Comparison of ENCODE assay signal across 13 cellular contexts in the genomic region with DNA sequence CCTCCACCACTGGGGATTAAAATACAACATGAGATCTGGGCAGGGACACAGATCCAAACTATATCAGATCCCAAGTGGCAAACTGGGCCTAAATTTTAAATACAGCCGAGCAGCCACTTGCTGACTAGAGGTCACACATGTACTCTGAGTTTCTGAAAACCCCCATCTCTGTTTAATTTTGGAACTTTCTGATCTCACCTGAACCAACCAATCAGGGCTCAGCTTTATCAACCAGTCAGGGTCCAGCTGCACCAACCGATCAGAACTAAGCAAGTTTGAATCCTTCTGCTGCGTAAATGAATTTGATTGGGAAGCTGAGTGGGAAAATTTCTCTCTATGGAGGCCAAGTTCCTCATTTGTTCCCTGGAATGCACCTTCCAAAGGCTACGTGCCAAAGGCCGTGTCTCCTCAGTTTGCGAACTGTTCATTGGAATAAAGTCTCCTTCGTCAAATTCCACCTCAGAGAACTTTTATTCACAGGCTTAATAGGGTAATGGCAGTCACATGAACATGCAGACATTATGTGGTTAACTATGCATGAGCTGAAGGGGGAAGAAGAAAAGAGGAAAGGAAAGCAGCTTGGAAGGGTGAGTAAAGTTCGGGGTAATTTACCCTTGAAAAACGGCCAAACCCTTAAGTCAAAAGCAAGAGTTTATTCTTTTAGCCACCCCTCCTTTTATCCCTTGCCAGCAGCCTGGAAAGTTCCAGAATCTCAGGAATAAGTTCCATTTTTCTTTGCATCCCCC. TPM values are rescaled to one million over a fixed set of nuclear protein-coding genes. Genes with fewer than 3 reads are reported as not detected.
DNase-seq lines count a peak whose midpoint lies in the region; ATAC-seq, FAIRE-seq and TF ChIP-seq lines count a peak whose summit lies in the region.
"Had no signal": no experiment of that assay in that cellular context is flagged by ENCODE, and none has a peak within 500 bp of the region (broad histone marks: within the 10 kb centered on the region; RNA-seq: fewer than 3 reads in every experiment).

No MANE protein-coding gene starts in this region.

- H3K27ac ChIP-seq in esophagus squamous epithelium = peak overlapping the region in 3 of 4 donors; percentile 16 to 59 (median 29)
- no peak overlapping the region for H3K27ac ChIP-seq in CD4-positive, alpha-beta T cell (ENCODE audit: low read depth, low read length)
- H3K27ac ChIP-seq: KMS-11 had no signal

- H3K27me3 ChIP-seq in esophagus squamous epithelium = no peaks in the 10 kb centered on the region
- H3K27me3 ChIP-seq in CD4-positive, alpha-beta T cell (ENCODE audit: control insufficient read depth, insufficient read depth, low read length) = no peaks in the 10 kb centered on the region

- TF ChIP-seq POLR2A in NB4 (IDR thresholded peaks at IDR 0.05; ENCODE audit: extremely low read depth, insufficient read length) (no peak), esophagus squamous epithelium (IDR thresholded peaks at IDR 0.05) (no peak)

- no peaks in the 10 kb centered on the region for H3K27me3 Mint-ChIP-seq in stimulated activated memory B cell treated with anti-CD40 and anti-IgM and Interleukin-4, amounts not matched to agents 10 μg/mL and 1 μg/mL and 100 μg/mL, for 72 hours
- no peaks in the 10 kb centered on the region for H3K27me3 Mint-ChIP-seq in CD4-positive, alpha-beta T cell

- DNase-seq in GM19239 (ENCODE audit: insufficient read length, low spot score) (no peak), NB4 (ENCODE audit: low read depth) (peak; percentile 43), esophagus squamous epithelium (lab: John Stamatoyannopoulos, UW) (no peak), dedifferentiated amniotic fluid mesenchymal stem cell (ENCODE audit: extremely low spot score) (no peak), NCI-H1436 (lab: John Stamatoyannopoulos, UW) (no peak)
- no peak for DNase-seq in CD4-positive, alpha-beta T cell
- no peak for DNase-seq in activated CD4-positive, alpha-beta T cell treated with anti-CD3 and anti-CD28 coated beads for 48 hours
- DNase-seq: amniotic stem cell had no signal

- no peaks in the 10 kb centered on the region for H3K9me3 Mint-ChIP-seq in stimulated activated memory B cell treated with anti-CD40 and anti-IgM and Interleukin-4, amounts not matched to agents 10 μg/mL and 1 μg/mL and 100 μg/mL, for 72 hours
- no peaks in the 10 kb centered on the region for H3K9me3 Mint-ChIP-seq in CD4-positive, alpha-beta T cell

- H3K4me3 Mint-ChIP-seq in stimulated activated memory B cell treated with anti-CD40 and anti-IgM and Interleukin-4, amounts not matched to agents 10 μg/mL and 1 μg/mL and 100 μg/mL, for 72 hours = peak overlapping the region; percentile 89
- H3K4me3 Mint-ChIP-seq in CD4-positive, alpha-beta T cell = no peak overlapping the region

- ATAC-seq in stimulated activated memory B cell treated with anti-CD40 and anti-IgM and Interleukin-4, amounts not matched to agents 10 μg/mL and 1 μg/mL and 100 μg/mL, for 72 hours = peak; percentile 80
- ATAC-seq in CD4-positive, alpha-beta T cell (ENCODE audit: poor library complexity) = no peak

- no peak for TF ChIP-seq CTCF in NB4 (IDR thresholded peaks at IDR 0.05; ENCODE audit: low read depth, low read length)
- TF ChIP-seq CTCF in esophagus squamous epithelium (IDR thresholded peaks at IDR 0.05) = no peak
- TF ChIP-seq CTCF in CD4-positive, alpha-beta T cell (IDR thresholded peaks at IDR 0.05) = no peak

- peak overlapping the region; percentile 90 for H3K27ac Mint-ChIP-seq in stimulated activated memory B cell treated with anti-CD40 and anti-IgM and Interleukin-4, amounts not matched to agents 10 μg/mL and 1 μg/mL and 100 μg/mL, for 72 hours
- H3K27ac Mint-ChIP-seq in CD4-positive, alpha-beta T cell = no peak overlapping the region

- 55 to 59% methylated on average over 9 of the region's 9 CpGs for WGBS in esophagus squamous epithelium, 2 donors

- peak; percentile 60 for FAIRE-seq in GM19239 (lab: Jason Lieb, UNC)
- FAIRE-seq: RCC 7860 had no signal

- H3K36me3 ChIP-seq in esophagus squamous epithelium = no peaks in the 10 kb centered on the region

- H3K4me3 ChIP-seq in NB4 (ENCODE audit: low read depth, low read length) (no peak overlapping the region), esophagus squamous epithelium (peak overlapping the region in 1 of 4 donors; percentile 17)

- intact Hi-C loops in esophagus squamous epithelium (cut with DNase I) = no loop called here
- intact Hi-C loops in CD4-positive, alpha-beta T cell (cut with DNase I, micrococcal nuclease) = no loop called here

- POLR2A ChIA-PET in CD4-positive, alpha-beta T cell (lab: Charles Lee) = interaction anchor here (0.8 to 1.2 kb wide), 3 partner anchors 10 to 14 kb away, joined by 3 to 4 read pairs (median 3); no protein-coding TSS in a partner anchor

- no peaks in the 10 kb centered on the region for H3K9me3 ChIP-seq in esophagus squamous epithelium
- no peaks in the 10 kb centered on the region for H3K9me3 ChIP-seq in CD4-positive, alpha-beta T cell (ENCODE audit: control insufficient read depth, low read length)

- peaks cover 0 to 14% (median 11%) of the 10 kb centered on the region in 3 donors for H3K4me1 ChIP-seq in esophagus squamous epithelium

- CTCF ChIA-PET in CD4-positive, alpha-beta T cell (lab: Charles Lee) = no interaction called here

- H3K4me1 Mint-ChIP-seq in stimulated activated memory B cell treated with anti-CD40 and anti-IgM and Interleukin-4, amounts not matched to agents 10 μg/mL and 1 μg/mL and 100 μg/mL, for 72 hours = peaks cover 87% of the 10 kb centered on the region
- H3K4me1 Mint-ChIP-seq in CD4-positive, alpha-beta T cell (ENCODE audit: low read depth) = peaks cover 58% of the 10 kb centered on the region

- H3K36me3 Mint-ChIP-seq in stimulated activated memory B cell treated with anti-CD40 and anti-IgM and Interleukin-4, amounts not matched to agents 10 μg/mL and 1 μg/mL and 100 μg/mL, for 72 hours = peaks cover 61% of the 10 kb centered on the region
- H3K36me3 Mint-ChIP-seq in CD4-positive, alpha-beta T cell (ENCODE audit: low read depth) = no peaks in the 10 kb centered on the region

RNA-seq across cellular contexts. Expression of gene CD180, which starts 3.7 kb away (rescaled TPM):
- 1 to 10 TPM in 1 of 4 donors, under 1 TPM in 2, not detected in 1; 0.13 to 1.3 (median 0.95) TPM for total RNA-seq in esophagus squamous epithelium
- total RNA-seq in CD4-positive, alpha-beta T cell = under 1 TPM in 1 of 2 experiments, not detected in 1; 0.08 TPM
- total RNA-seq: Daoy, fibroblast of villous mesenchyme had no signal
